8 cellular contexts compared by ENCODE assay signal in genomic region chr7:122092964-122093797, GRCh38. TPM values are rescaled to one million over a fixed set of nuclear protein-coding genes. Genes with fewer than 3 reads are reported as not detected.
DNase-seq lines count a peak whose midpoint lies in the region; ATAC-seq, FAIRE-seq and TF ChIP-seq lines count a peak whose summit lies in the region.

No MANE protein-coding gene starts in this region.

- H3K27ac ChIP-seq in heart left ventricle: no peak overlapping the region

- H3K27ac Mint-ChIP-seq in activated naive CD4-positive, alpha-beta T cell treated with anti-CD3 and anti-CD28 coated beads for 36 hours: no peak overlapping the region

- intact Hi-C loops in activated naive CD4-positive, alpha-beta T cell treated with anti-CD3 and anti-CD28 coated beads for 36 hours (cut with micrococcal nuclease): loop anchor here (1.0 to 10.0 kb wide), 3 partner anchors 436 to 1272 kb away; no protein-coding TSS in a partner anchor
- intact Hi-C loops in heart left ventricle (cut with DNase I): loop anchor here (5.0 to 10.0 kb wide), 6 partner anchors 44 to 442 kb away; partner anchors contain the start of gene AASS (in 1 of the 10)

- H3K4me3 ChIP-seq in heart left ventricle: no peak overlapping the region

- H3K9me3 ChIP-seq in heart left ventricle: no peaks in the 10 kb centered on the region

- no peaks in the 10 kb centered on the region for H3K4me1 Mint-ChIP-seq in activated naive CD4-positive, alpha-beta T cell treated with anti-CD3 and anti-CD28 coated beads for 36 hours (ENCODE audit: low read depth)

- peak; percentile 83 for FAIRE-seq in H54 (lab: Jason Lieb, UNC)

- H3K36me3 ChIP-seq in heart left ventricle: peaks cover 0 to 62% (median 33%) of the 10 kb centered on the region in 9 donors

- H3K36me3 Mint-ChIP-seq in activated naive CD4-positive, alpha-beta T cell treated with anti-CD3 and anti-CD28 coated beads for 36 hours (ENCODE audit: low read depth): no peaks in the 10 kb centered on the region

- DNase-seq in GM10248 (ENCODE audit: extremely low spot score) (peak; percentile 39), H54 (ENCODE audit: insufficient read length, low spot score) (peak; percentile 15), LHCN-M2 (ENCODE audit: low read depth) (peak; percentile 72), RPMI8226 (peak; percentile 72), heart left ventricle (peak in 4 of 5 donors; percentile 23 to 56 (median 40)), putamen (ENCODE audit: low spot score) (peak; percentile 24), NCI-H774 (lab: John Stamatoyannopoulos, UW) (no peak)
- peak; percentile 74 for DNase-seq in activated naive CD4-positive, alpha-beta T cell treated with anti-CD3 and anti-CD28 coated beads for 36 hours

- ATAC-seq in heart left ventricle: no peak

- CTCF ChIA-PET in GM10248 (lab: Yijun Ruan, JAX): interaction anchor here (0.6 to 3.1 kb wide), 25 partner anchors 11 to 466 kb away, joined by 3 to 31 read pairs (median 4); no protein-coding TSS in a partner anchor
- CTCF ChIA-PET in activated naive CD4-positive, alpha-beta T cell treated with anti-CD3 and anti-CD28 coated beads for 36 hours (lab: Charles Lee): interaction anchor here (0.7 to 1.4 kb wide), 5 partner anchors 58 to 440 kb away, joined by 3 to 5 read pairs (median 3); no protein-coding TSS in a partner anchor

- no peaks in the 10 kb centered on the region for H3K27me3 Mint-ChIP-seq in activated naive CD4-positive, alpha-beta T cell treated with anti-CD3 and anti-CD28 coated beads for 36 hours (ENCODE audit: low read depth)

- no peaks in the 10 kb centered on the region for H3K4me1 ChIP-seq in heart left ventricle

- POLR2A ChIA-PET in GM10248 (lab: Yijun Ruan, JAX): no interaction called here

- peak; percentile 84 for TF ChIP-seq CTCF in GM10248 (IDR thresholded peaks at IDR 0.05; ENCODE audit: control extremely low read depth, extremely low read depth, low read depth, missing control alignments)
- TF ChIP-seq CTCF in heart left ventricle (IDR thresholded peaks at IDR 0.05): peak; percentile 62 to 91 (median 82)

- H3K4me3 Mint-ChIP-seq in activated naive CD4-positive, alpha-beta T cell treated with anti-CD3 and anti-CD28 coated beads for 36 hours: no peak overlapping the region

- WGBS in heart left ventricle, 4 donors: 90 to 96% (median 94%) methylated on average over 6 of the region's 6 CpGs

- TF ChIP-seq POLR2A in H54 (IDR thresholded peaks at IDR 0.05; ENCODE audit: low read depth, low read length) (no peak), heart left ventricle (IDR thresholded peaks at IDR 0.05) (no peak)

- no peaks in the 10 kb centered on the region for H3K27me3 ChIP-seq in heart left ventricle

- H3K9me3 Mint-ChIP-seq in activated naive CD4-positive, alpha-beta T cell treated with anti-CD3 and anti-CD28 coated beads for 36 hours: no peaks in the 10 kb centered on the region

RNA-seq across cellular contexts. Expression of gene AASS, which starts 50.9 kb away (rescaled TPM):
- total RNA-seq in LHCN-M2 (2014; rRNA removed) (9.0 and 11.0 TPM in 2 replicates), heart left ventricle (10 to 100 TPM; 24.2 to 61.3 (median 32.2) TPM)
- 2.8 TPM for polyA plus RNA-seq in LHCN-M2 (2012)
- 1 to 10 TPM; 1.9 to 2.2 TPM for total RNA-seq in activated naive CD4-positive, alpha-beta T cell treated with anti-CD3 and anti-CD28 coated beads for 36 hours
- polyA plus RNA-seq in heart left ventricle: 10 to 100 TPM; 10.3 to 90.1 TPM
